In the genomic region with DNA sequence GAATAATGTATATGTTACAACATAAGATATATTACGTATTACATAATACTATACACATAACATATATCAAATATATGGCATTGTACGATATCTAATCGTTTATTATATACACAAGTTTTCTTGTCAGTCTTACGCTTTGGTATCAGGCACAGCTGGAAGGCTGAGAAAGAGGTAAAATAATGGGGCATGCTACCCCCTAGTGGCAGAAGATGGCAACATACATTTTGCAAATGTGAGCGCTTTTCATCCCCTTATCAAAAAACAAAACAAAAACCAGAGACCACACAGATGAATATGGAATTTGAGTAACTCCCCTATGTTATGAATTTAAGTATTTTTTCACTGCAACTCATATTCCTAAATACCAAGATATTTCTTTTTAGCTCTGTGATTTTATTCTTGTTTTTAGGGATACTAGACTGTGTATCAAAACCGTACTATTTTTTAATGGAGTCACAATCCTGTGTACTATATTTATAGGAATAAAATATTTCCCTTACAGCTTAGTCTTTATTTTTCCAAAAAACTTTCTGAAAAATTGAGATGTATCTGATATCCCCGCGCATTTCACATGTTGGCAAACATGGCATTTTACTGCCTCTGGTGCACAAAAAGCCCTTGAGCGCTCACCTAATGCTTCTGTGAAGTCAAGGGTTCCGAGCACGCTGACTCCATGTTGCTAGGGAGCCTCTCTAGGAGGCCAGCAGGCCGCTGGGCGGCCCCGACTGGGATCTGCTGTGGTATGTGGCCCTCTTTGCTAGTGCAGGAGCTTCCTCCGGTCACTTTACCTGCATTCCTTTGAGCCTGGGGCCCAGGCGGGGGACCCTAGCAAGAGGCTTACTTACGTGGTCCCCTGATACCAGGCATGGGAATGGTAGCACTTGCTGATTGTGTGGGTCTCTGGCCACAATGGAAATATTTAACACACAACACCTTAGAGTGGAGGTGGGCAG, we compare ENCODE assay signal across 8 cellular contexts.
DNase-seq lines count a peak whose midpoint lies in the region; ATAC-seq and TF ChIP-seq lines count a peak whose summit lies in the region.

No MANE protein-coding gene starts in this region.

- H3K36me3 ChIP-seq in SK-N-SH (replicated peaks in 1 of 2; ENCODE audit: control insufficient read depth in 1 of 2, insufficient read depth in 2 of 2, low read length in 1 of 2) (no peaks in the 10 kb centered on the region), left lung (no peaks in the 10 kb centered on the region), stomach (no peaks in the 10 kb centered on the region)

- peaks cover 4% of the 10 kb centered on the region for H3F3A ChIP-seq in SK-N-SH (replicated peaks; ENCODE audit: insufficient read depth)

- intact Hi-C loops in left lung (cut with DNase I) (no loop called here), stomach (cut with DNase I; ENCODE audit: low total_unique reads) (no loop called here)

- H3K27me3 ChIP-seq in SK-N-SH (ENCODE audit: insufficient read depth) (peaks cover 15% of the 10 kb centered on the region; the same call in 1 of the 2 replicates), left lung (peaks cover 0 to 28% of the 10 kb centered on the region in 2 donors), stomach (peaks cover 0 to 13% (median 11%) of the 10 kb centered on the region in 3 donors)

- ATAC-seq in left lung (peak; percentile 73), GM21786 (IDR thresholded peaks at IDR 0.05; ENCODE audit: unreplicated experiment) (no peak)

- H3K9me2 ChIP-seq in SK-N-SH, result no peaks in the 10 kb centered on the region

- CTCF ChIA-PET in SK-N-SH (lab: Yijun Ruan, JAX), result interaction anchor here (0.5 to 4.8 kb wide), 40 partner anchors 9 to 287 kb away, joined by 3 to 50 read pairs (median 6); a partner anchor contains a TSS

- DNase-seq in D341Med (ENCODE audit: low spot score) (peak; percentile 61), GM19240 (ENCODE audit: insufficient read length, low spot score) (peak; percentile 24), LHCN-M2 (ENCODE audit: low read depth) (peak; percentile 67), SK-N-SH (peak; percentile 60), choroid plexus epithelial cell (ENCODE audit: low read depth) (peak; percentile 82), left lung (no peak), stomach (peak; percentile 40)

- TF ChIP-seq CTCF in SK-N-SH (IDR thresholded peaks at IDR 0.05) (peak; percentile 79), choroid plexus epithelial cell (conservative IDR thresholded peaks at IDR 0.05; ENCODE audit: low read depth, low read length) (peak; percentile 84), left lung (IDR thresholded peaks at IDR 0.05) (peak; percentile 73 to 76), stomach (IDR thresholded peaks at IDR 0.05) (peak in 5 of 7 experiments; percentile 19 to 81 (median 74))

- no peaks in the 10 kb centered on the region for H3K79me2 ChIP-seq in SK-N-SH (ENCODE audit: insufficient read depth)

- no peak for TF ChIP-seq POLR2A in stomach (IDR thresholded peaks at IDR 0.05)

- H4K20me1 ChIP-seq in SK-N-SH (ENCODE audit: insufficient read depth), result no peaks in the 10 kb centered on the region

- POLR2A ChIA-PET in SK-N-SH (lab: Yijun Ruan, JAX), result no interaction called here

- H3K4me2 ChIP-seq in SK-N-SH, result no peak overlapping the region; the same call in 1 of the 2 replicates

- TF ChIP-seq EP300 in SK-N-SH (IDR thresholded peaks at IDR 0.05; ENCODE audit: borderline replicate concordance in 1 of 2, low read depth in 1 of 2, low read length in 1 of 2) (no peak), stomach (IDR thresholded peaks at IDR 0.05) (no peak)

- H3K9me3 ChIP-seq in SK-N-SH, result no peaks in the 10 kb centered on the region
- H3K9me3 ChIP-seq in left lung, result no peaks in the 10 kb centered on the region
- no peaks in the 10 kb centered on the region for H3K9me3 ChIP-seq in stomach

- H3K4me3 ChIP-seq in SK-N-SH (ENCODE audit: low read depth in 2 of 2, low read length in 1 of 2) (no peak overlapping the region), choroid plexus epithelial cell (ENCODE audit: low read depth, low read length) (no peak overlapping the region), left lung (no peak overlapping the region), stomach (no peak overlapping the region)

- no peak overlapping the region for H3K9ac ChIP-seq in SK-N-SH

- H3K4me1 ChIP-seq in SK-N-SH (ENCODE audit: control insufficient read depth in 1 of 2, insufficient read depth in 2 of 2, low read depth in 1 of 2, low read length in 1 of 2) (peaks cover 2 to 7% of the 10 kb centered on the region in 2 experiments; a peak in 2 of 4 replicates), left lung (no peaks in the 10 kb centered on the region), stomach (peaks cover 0 to 15% (median 5%) of the 10 kb centered on the region in 4 donors)

- WGBS in SK-N-SH (ENCODE audit: low lambda C conversion rate), result 26% methylated on average over 17 of the region's 17 CpGs
- 34 to 45% (median 37%) methylated on average over 17 of the region's 17 CpGs for WGBS in stomach, 5 donors

- H3K27ac ChIP-seq in SK-N-SH (ENCODE audit: low read depth in 2 of 2, low read length in 1 of 2) (no peak overlapping the region), left lung (no peak overlapping the region), stomach (no peak overlapping the region)

- peak; percentile 80 for TF ChIP-seq RAD21 in SK-N-SH (IDR thresholded peaks at IDR 0.05; ENCODE audit: low read length)

- H2AFZ ChIP-seq in SK-N-SH (ENCODE audit: low read depth), result no peak overlapping the region

TF ChIP-seq in SK-N-SH, 30 proteins besides CTCF, POLR2A, EP300 and RAD21:
- TF ChIP-seq SMC3 (IDR thresholded peaks at IDR 0.05; ENCODE audit: low read depth, low read length) (peak; percentile 36; the same call in 1 of the 2 replicates), FOXJ3 (CRISPR knock-in tag; IDR thresholded peaks at IDR 0.05) (no peak)

Comparison
In these comparisons a context has a peak if more than half of its experiments do, and no peak if none do; other contexts are left out.
1. DNase-seq: peak in D341Med (single experiment), GM19240 (single experiment), LHCN-M2 (single experiment), SK-N-SH (single experiment), choroid plexus epithelial cell (single experiment) and stomach (single experiment); none in left lung (0 of 2).
2. Peak in every context shown above with its lines, with median percentiles within 50 percentile points of each other: CTCF ChIP-seq.